Comparison of ENCODE assay signal across 31 cellular contexts in genomic region chr9:81455826-81456225, GRCh38.
DNase-seq lines count a peak whose midpoint lies in the region; ATAC-seq and TF ChIP-seq lines count a peak whose summit lies in the region.
"Had no signal": no experiment of that assay in that cellular context is flagged by ENCODE, and none has a peak within 500 bp of the region (broad histone marks: within the 10 kb centered on the region; RNA-seq: fewer than 3 reads in every experiment).

No MANE protein-coding gene starts in this region.

- ATAC-seq in gastroesophageal sphincter, result no peak
- ATAC-seq: A549; left colon; mucosa of descending colon; natural killer cell treated with Interleukin-12 subunit alpha and Interleukin-12 subunit beta and Interleukin-15 and Interleukin-18, amount 100 ng/mL, for 72 hours had no signal

- TF ChIP-seq EP300 in gastroesophageal sphincter (IDR thresholded peaks at IDR 0.05), result no peak

- DNase-seq in NCI-H748 (lab: John Stamatoyannopoulos, UW; ENCODE audit: unreplicated experiment), result peak; percentile 50
- no peak for DNase-seq in NCI-H748 treated with DMSO at 0.1 percent for 48 hours (lab: John Stamatoyannopoulos, UW)
- peak; percentile 76 for DNase-seq in NCI-H2171 treated with DMSO at 0.1 percent for 48 hours (lab: John Stamatoyannopoulos, UW)
- peak; percentile 31 for DNase-seq in astrocyte of the spinal cord (ENCODE audit: low read depth, low spot score)
- no peak for DNase-seq in NOMO-1 treated with dmso at 0.1 percent for 144 hours (lab: John Stamatoyannopoulos, UW; ENCODE audit: unreplicated experiment)
- no peak for DNase-seq in SK-N-DZ (ENCODE audit: low spot score)
- DNase-seq in activated CD8-positive, alpha-beta memory T cell treated with anti-CD3 and anti-CD28 coated beads for 24 hours, result no peak
- DNase-seq: activated CD4-positive, alpha-beta T cell treated with anti-CD3 and anti-CD28 coated beads for 48 hours; activated T-cell treated with anti-CD3 and anti-CD28 coated beads for 4 hours; CD4-positive, alpha-beta T cell; effector CD8-positive, alpha-beta T cell; H7; immature natural killer cell; KG1; left colon; mucosa of descending colon; NCI-H1436; NCI-H2107; occipital lobe; RPMI8226; small intestine; stimulated activated naive CD4-positive, alpha-beta T cell; T1000 had no signal

- H3K27me3 ChIP-seq in gastroesophageal sphincter, result no peaks in the 10 kb centered on the region
- H3K27me3 ChIP-seq: cardiac muscle cell, SJCRH30 had no signal

- no peaks in the 10 kb centered on the region for H3K36me3 ChIP-seq in gastroesophageal sphincter
- H3K36me3 ChIP-seq: cardiac muscle cell, SJCRH30 had no signal

- WGBS in gastroesophageal sphincter (ENCODE audit: low coverage in 1 of 2), 2 donors, result 58 to 63% methylated on average over 1 to 2 of the region's 2 CpGs

- no peak overlapping the region for H3K27ac ChIP-seq in gastroesophageal sphincter
- H3K27ac ChIP-seq: A549, cardiac muscle cell, coronary artery, epithelial cell of prostate, HL-60, SJCRH30 had no signal

- peaks cover 0 to 10% (median 2%) of the 10 kb centered on the region in 3 donors for H3K4me1 ChIP-seq in gastroesophageal sphincter
- H3K4me1 ChIP-seq: A549 had no signal

- TF ChIP-seq POLR2A in gastroesophageal sphincter (IDR thresholded peaks at IDR 0.05), result no peak

- H3K4me3 ChIP-seq in astrocyte of the spinal cord (ENCODE audit: low read depth, low read length) (no peak overlapping the region), gastroesophageal sphincter (no peak overlapping the region)
- H3K4me3 ChIP-seq: A549, cardiac muscle cell, coronary artery, mucosa of descending colon, SJCRH30 had no signal

- in situ Hi-C loops in astrocyte of the spinal cord (cut with HindIII; ENCODE audit: low sequenced_read_pairs), result no loop called here

- TF ChIP-seq CTCF in astrocyte of the spinal cord (IDR thresholded peaks at IDR 0.05; ENCODE audit: low read depth, low read length) (no peak), gastroesophageal sphincter (IDR thresholded peaks at IDR 0.05) (no peak)

- H3K9me3 ChIP-seq in gastroesophageal sphincter, result no peaks in the 10 kb centered on the region
- H3K9me3 ChIP-seq: A549, mucosa of descending colon, SJCRH30 had no signal

Comparison
In these comparisons a context has a peak if more than half of its experiments do, and no peak if none do; other contexts are left out.
1. DNase-seq: peak in NCI-H748 (single experiment), NCI-H2171 treated with DMSO at 0.1 percent for 48 hours (single experiment) and astrocyte of the spinal cord (single experiment); none in NCI-H748 treated with DMSO at 0.1 percent for 48 hours (single experiment), NOMO-1 treated with dmso at 0.1 percent for 144 hours (single experiment), SK-N-DZ (single experiment) and activated CD8-positive, alpha-beta memory T cell treated with anti-CD3 and anti-CD28 coated beads for 24 hours (single experiment).